8 cellular contexts compared by ENCODE assay signal in genomic region chr16:73071131-73071940, GRCh38. TPM values are rescaled to one million over a fixed set of nuclear protein-coding genes. Genes with fewer than 3 reads are reported as not detected.
DNase-seq lines count a peak whose midpoint lies in the region; ATAC-seq, FAIRE-seq and TF ChIP-seq lines count a peak whose summit lies in the region.

No MANE protein-coding gene starts in this region.

- no peaks in the 10 kb centered on the region for H4K20me1 ChIP-seq in keratinocyte (ENCODE audit: control insufficient read depth, extremely low read depth, insufficient read depth, low read length)

- H3K9me3 ChIP-seq in keratinocyte (ENCODE audit: control insufficient read depth, low read depth, low read length) (no peaks in the 10 kb centered on the region), thoracic aorta (no peaks in the 10 kb centered on the region)
- no peaks in the 10 kb centered on the region for H3K9me3 ChIP-seq in CD4-positive, alpha-beta memory T cell (ENCODE audit: control insufficient read depth in 1 of 2, low read length in 2 of 2)

- no peak overlapping the region for H2AFZ ChIP-seq in keratinocyte (ENCODE audit: control insufficient read depth, low read length)

- DNase-seq in NCI-H2081 (lab: John Stamatoyannopoulos, UW) (peak; percentile 75 to 84), NCI-H2081 treated with DMSO at 0.1 percent for 48 hours (lab: John Stamatoyannopoulos, UW) (no peak), keratinocyte (ENCODE audit: low read depth, low spot score) (no peak), thoracic aorta (ENCODE audit: low spot score) (no peak), NCI-H1048 (lab: John Stamatoyannopoulos, UW) (no peak)
- no peak for DNase-seq in activated naive CD8-positive, alpha-beta T cell treated with anti-CD3 and anti-CD28 coated beads, Interleukin-2, amount 50 U/mL, for 24 hours
- no peak for DNase-seq in CD4-positive, alpha-beta memory T cell

- dilution Hi-C loops in keratinocyte (cut with MboI; ENCODE audit: extremely low pct_ligation_motif_present, low sequenced_read_pairs): no loop called here

- H3K27me3 Mint-ChIP-seq in activated naive CD8-positive, alpha-beta T cell treated with anti-CD3 and anti-CD28 coated beads, Interleukin-2, amount 50 U/mL, for 24 hours: peaks cover 46% of the 10 kb centered on the region
- peaks cover 17 to 28% of the 10 kb centered on the region in 2 donors for H3K27me3 Mint-ChIP-seq in CD4-positive, alpha-beta memory T cell

- peak overlapping the region; percentile 36 for H3K4me3 Mint-ChIP-seq in activated naive CD8-positive, alpha-beta T cell treated with anti-CD3 and anti-CD28 coated beads, Interleukin-2, amount 50 U/mL, for 24 hours
- peak overlapping the region in 4 of 8 donors; percentile 35 to 67 (median 57) for H3K4me3 Mint-ChIP-seq in CD4-positive, alpha-beta memory T cell

- H3K4me3 ChIP-seq in keratinocyte (ENCODE audit: control insufficient read depth in 2 of 3, extremely low read depth in 1 of 3, insufficient read depth in 2 of 3, low read depth in 1 of 3, low read length in 3 of 3) (no peak overlapping the region), thoracic aorta (peak overlapping the region; percentile 59)
- H3K4me3 ChIP-seq in CD4-positive, alpha-beta memory T cell (ENCODE audit: low read length in 2 of 2): no peak overlapping the region

- CTCF ChIA-PET in CD4-positive, alpha-beta memory T cell (lab: Charles Lee; ENCODE audit: partially characterized antibody): no interaction called here

- no peak for ATAC-seq in activated naive CD8-positive, alpha-beta T cell treated with anti-CD3 and anti-CD28 coated beads, Interleukin-2, amount 50 U/mL, for 24 hours
- no peak for ATAC-seq in thoracic aorta (ENCODE audit: insufficient number of reproducible peaks, low FRiP score, low read depth)
- no peak for ATAC-seq in HG03135 (IDR thresholded peaks at IDR 0.05; ENCODE audit: unreplicated experiment)

- no peak overlapping the region for H3K4me2 ChIP-seq in keratinocyte (ENCODE audit: control insufficient read depth, extremely low read depth, insufficient read depth, low read depth, low read length)

- no peaks in the 10 kb centered on the region for H3K9me3 Mint-ChIP-seq in activated naive CD8-positive, alpha-beta T cell treated with anti-CD3 and anti-CD28 coated beads, Interleukin-2, amount 50 U/mL, for 24 hours
- peaks cover 0 to 3% (median 0%) of the 10 kb centered on the region in 8 donors for H3K9me3 Mint-ChIP-seq in CD4-positive, alpha-beta memory T cell

- H3K27ac Mint-ChIP-seq in activated naive CD8-positive, alpha-beta T cell treated with anti-CD3 and anti-CD28 coated beads, Interleukin-2, amount 50 U/mL, for 24 hours: no peak overlapping the region
- no peak overlapping the region for H3K27ac Mint-ChIP-seq in CD4-positive, alpha-beta memory T cell

- intact Hi-C loops in CD4-positive, alpha-beta memory T cell (cut with micrococcal nuclease): no loop called here

- H3K9me1 ChIP-seq in keratinocyte (ENCODE audit: control insufficient read depth, extremely low read depth, insufficient read depth, low read length): no peaks in the 10 kb centered on the region

- H3K79me2 ChIP-seq in keratinocyte (ENCODE audit: control insufficient read depth, insufficient read depth, low read length): no peaks in the 10 kb centered on the region

- H3K4me1 ChIP-seq in keratinocyte (ENCODE audit: control insufficient read depth, extremely low read depth, insufficient read depth, low read length) (peaks cover 29% of the 10 kb centered on the region), thoracic aorta (ENCODE audit: control insufficient read depth in 1 of 2, low read depth in 2 of 2) (peaks cover 26 to 74% of the 10 kb centered on the region in 2 donors)
- H3K4me1 ChIP-seq in CD4-positive, alpha-beta memory T cell (ENCODE audit: insufficient read depth, low read length): no peaks in the 10 kb centered on the region

- no peaks in the 10 kb centered on the region for H3K27me3 ChIP-seq in keratinocyte (ENCODE audit: control insufficient read depth, extremely low read depth, insufficient read depth, low read length)
- H3K27me3 ChIP-seq in thoracic aorta (replicated peaks; ENCODE audit: insufficient read depth): no peaks in the 10 kb centered on the region
- H3K27me3 ChIP-seq in CD4-positive, alpha-beta memory T cell (ENCODE audit: insufficient read depth, low read length): no peaks in the 10 kb centered on the region

- TF ChIP-seq CTCF in keratinocyte (optimal IDR thresholded peaks at IDR 0.05 in 1 of 3, IDR thresholded peaks at IDR 0.05 in 1 of 3, conservative IDR thresholded peaks at IDR 0.05 in 1 of 3; ENCODE audit: extremely low read depth in 1 of 3, insufficient read depth in 2 of 3, low read length in 3 of 3) (no peak), thoracic aorta (IDR thresholded peaks at IDR 0.05) (no peak)

- POLR2A ChIA-PET in CD4-positive, alpha-beta memory T cell (lab: Charles Lee; ENCODE audit: partially characterized antibody): no interaction called here

- FAIRE-seq in keratinocyte (lab: Jason Lieb, UNC): no peak

- no peaks in the 10 kb centered on the region for H3K36me3 ChIP-seq in keratinocyte (ENCODE audit: control insufficient read depth in 2 of 2, extremely low read depth in 1 of 2, insufficient read depth in 2 of 2, low read length in 2 of 2)
- H3K36me3 ChIP-seq in thoracic aorta: no peaks in the 10 kb centered on the region
- H3K36me3 ChIP-seq in CD4-positive, alpha-beta memory T cell (ENCODE audit: insufficient read depth, low read length): no peaks in the 10 kb centered on the region

- H3K27ac ChIP-seq in keratinocyte (ENCODE audit: control insufficient read depth, insufficient read depth, low read length): no peak overlapping the region
- peak overlapping the region; percentile 90 to 99 for H3K27ac ChIP-seq in thoracic aorta
- H3K27ac ChIP-seq in CD4-positive, alpha-beta memory T cell (ENCODE audit: low read depth, low read length): no peak overlapping the region

- peak overlapping the region; percentile 6 for H3K9ac ChIP-seq in keratinocyte (ENCODE audit: control insufficient read depth, extremely low read depth, insufficient read depth, low read length)

- no peaks in the 10 kb centered on the region for H3K36me3 Mint-ChIP-seq in activated naive CD8-positive, alpha-beta T cell treated with anti-CD3 and anti-CD28 coated beads, Interleukin-2, amount 50 U/mL, for 24 hours (ENCODE audit: low read depth)
- H3K36me3 Mint-ChIP-seq in CD4-positive, alpha-beta memory T cell: no peaks in the 10 kb centered on the region

- peaks cover 8% of the 10 kb centered on the region for H3K4me1 Mint-ChIP-seq in activated naive CD8-positive, alpha-beta T cell treated with anti-CD3 and anti-CD28 coated beads, Interleukin-2, amount 50 U/mL, for 24 hours
- H3K4me1 Mint-ChIP-seq in CD4-positive, alpha-beta memory T cell: peaks cover 0 to 2% (median 0%) of the 10 kb centered on the region in 4 donors

RNA-seq across cellular contexts. Expression of gene ZFHX3, which starts 23.4 kb away (rescaled TPM):
- 0.75 to 1.4 TPM (median 1.2 TPM) in 3 replicates for polyA plus RNA-seq in keratinocyte
- polyA plus RNA-seq in keratinocyte (2011; ENCODE audit: low read depth): 3.3 TPM
- polyA plus RNA-seq in keratinocyte (2011; cell fraction: cytosol; rRNA removed): 1.1 and 1.3 TPM in 2 replicates
- 5.2 TPM in 2 replicates for polyA plus RNA-seq in keratinocyte (2011; cell fraction: nucleus; rRNA removed)
- polyA plus RNA-seq in keratinocyte (2012; ENCODE audit: low replicate concordance): 2.7 and 3.2 TPM in 2 replicates
- 3.6 to 9.0 TPM (median 4.0 TPM) in 3 replicates for polyA minus RNA-seq in keratinocyte
- polyA minus RNA-seq in keratinocyte (2011; cell fraction: cytosol; rRNA and poly(A)+ RNA removed): 4.4 TPM
- polyA minus RNA-seq in keratinocyte (2011; cell fraction: nucleus; rRNA and poly(A)+ RNA removed): 7.0 and 9.5 TPM in 2 replicates
- 10 to 100 TPM; 57.7 to 70.1 TPM for total RNA-seq in thoracic aorta
- total RNA-seq in CD4-positive, alpha-beta memory T cell: under 1 TPM; 0.69 to 0.99 TPM
- under 1 TPM; 0.01 to 0.03 TPM for polyA plus RNA-seq in CD4-positive, alpha-beta memory T cell

Comparison
In these comparisons a context has a peak if more than half of its experiments do, and no peak if none do; other contexts are left out.
1. DNase-seq: peak in NCI-H2081 (2 of 2); none in NCI-H2081 treated with DMSO at 0.1 percent for 48 hours (single experiment), activated naive CD8-positive, alpha-beta T cell treated with anti-CD3 and anti-CD28 coated beads, Interleukin-2, amount 50 U/mL, for 24 hours (single experiment), keratinocyte (single experiment), thoracic aorta (single experiment), NCI-H1048 (single experiment) and CD4-positive, alpha-beta memory T cell (0 of 5).
2. H3K27ac ChIP-seq: peak in thoracic aorta (2 of 2); none in keratinocyte (single experiment) and CD4-positive, alpha-beta memory T cell (single experiment).
3. RNA of gene ZFHX3, which starts 23.4 kb away (total RNA-seq): 57.7 to 70.1 TPM in thoracic aorta; 0.69 to 0.99 TPM in CD4-positive, alpha-beta memory T cell; every median in the first group is over 10 times any median in the second.